13 cellular contexts compared by ENCODE assay signal in genomic region chr3:24137958-24138875, GRCh38.
DNase-seq lines count a peak whose midpoint lies in the region; ATAC-seq and TF ChIP-seq lines count a peak whose summit lies in the region.
"Had no signal": no experiment of that assay in that cellular context is flagged by ENCODE, and none has a peak within 500 bp of the region (broad histone marks: within the 10 kb centered on the region; RNA-seq: fewer than 3 reads in every experiment).

No MANE protein-coding gene starts in this region.

- H3K27me3 ChIP-seq in esophagus muscularis mucosa (no peaks in the 10 kb centered on the region), stomach smooth muscle (ENCODE audit: control insufficient read depth in 1 of 2, insufficient read depth in 2 of 2, low read length in 2 of 2) (no peaks in the 10 kb centered on the region), ovary (no peaks in the 10 kb centered on the region)

- TF ChIP-seq POLR2A in esophagus muscularis mucosa (IDR thresholded peaks at IDR 0.05; ENCODE audit: low read depth) = no peak
- no peak for TF ChIP-seq POLR2A in ovary (IDR thresholded peaks at IDR 0.05)

- no peaks in the 10 kb centered on the region for H3K36me3 Mint-ChIP-seq in immature natural killer cell

- DNase-seq in NCI-H2227 (lab: John Stamatoyannopoulos, UW; ENCODE audit: unreplicated experiment) = peak; percentile 0
- no peak for DNase-seq in NCI-H2227 treated with DMSO at 0.1 percent for 48 hours (lab: John Stamatoyannopoulos, UW)
- DNase-seq in NCI-H526 treated with DMSO at 0.1 percent for 48 hours (lab: John Stamatoyannopoulos, UW) = peak; percentile 41
- DNase-seq in esophagus muscularis mucosa (ENCODE audit: extremely low spot score) = peak; percentile 90
- no peak for DNase-seq in ovary
- DNase-seq in immature natural killer cell = no peak
- DNase-seq: activated CD4-positive, alpha-beta T cell treated with anti-CD3 and anti-CD28 coated beads for 4 hours; activated naive CD4-positive, alpha-beta T cell; NCI-H187 treated with DMSO at 0.1 percent for 48 hours had no signal

- no peak for ATAC-seq in GM19035 (IDR thresholded peaks at IDR 0.05; ENCODE audit: unreplicated experiment)

- H3K27ac ChIP-seq in esophagus muscularis mucosa (replicated peaks in 1 of 4) (peak overlapping the region; percentile 73 to 82 (median 74)), stomach smooth muscle (ENCODE audit: low read length) (peak overlapping the region; percentile 85), ovary (no peak overlapping the region)
- H3K27ac ChIP-seq: HL-60 had no signal

- H3K36me3 ChIP-seq in esophagus muscularis mucosa = peaks cover 0 to 25% (median 14%) of the 10 kb centered on the region in 4 donors
- peaks cover 6 to 8% of the 10 kb centered on the region in 2 donors for H3K36me3 ChIP-seq in stomach smooth muscle (ENCODE audit: control insufficient read depth in 2 of 2, insufficient read depth in 2 of 2, low read length in 2 of 2)
- no peaks in the 10 kb centered on the region for H3K36me3 ChIP-seq in ovary

- WGBS in esophagus muscularis mucosa = 62% methylated on average over 6 of the region's 6 CpGs
- WGBS in ovary, 3 donors = 72 to 78% (median 73%) methylated on average over 6 of the region's 6 CpGs

- intact Hi-C loops in esophagus muscularis mucosa (cut with DNase I) (no loop called here), ovary (cut with DNase I) (no loop called here)

- H3K27ac Mint-ChIP-seq in immature natural killer cell = no peak overlapping the region
- H3K27ac Mint-ChIP-seq: stimulated activated naive CD8-positive, alpha-beta T cell treated with anti-CD3 and anti-CD28 coated beads, Interleukin-15, Interleukin-2, amounts not matched to agents 100 ng/mL and 50 ng/mL, for 24 hours had no signal

- no peaks in the 10 kb centered on the region for H3K9me3 Mint-ChIP-seq in immature natural killer cell
- H3K9me3 Mint-ChIP-seq: stimulated activated naive CD8-positive, alpha-beta T cell treated with anti-CD3 and anti-CD28 coated beads, Interleukin-15, Interleukin-2, amounts not matched to agents 100 ng/mL and 50 ng/mL, for 24 hours had no signal

- no peak overlapping the region for H3K4me3 ChIP-seq in esophagus muscularis mucosa
- H3K4me3 ChIP-seq in stomach smooth muscle (ENCODE audit: low read length in 2 of 2) = peak overlapping the region; percentile 2 to 22
- H3K4me3 ChIP-seq in ovary = no peak overlapping the region

- no peak overlapping the region for H3K9ac ChIP-seq in stomach smooth muscle (ENCODE audit: low read length in 2 of 2)

- H3K9me3 ChIP-seq in esophagus muscularis mucosa (no peaks in the 10 kb centered on the region), stomach smooth muscle (ENCODE audit: control insufficient read depth in 2 of 2, low read length in 2 of 2) (no peaks in the 10 kb centered on the region), ovary (no peaks in the 10 kb centered on the region)

- TF ChIP-seq EP300 in esophagus muscularis mucosa (IDR thresholded peaks at IDR 0.05) (no peak), ovary (IDR thresholded peaks at IDR 0.05) (no peak)

- H3K4me3 Mint-ChIP-seq in immature natural killer cell = no peak overlapping the region
- H3K4me3 Mint-ChIP-seq: stimulated activated naive CD8-positive, alpha-beta T cell treated with anti-CD3 and anti-CD28 coated beads, Interleukin-15, Interleukin-2, amounts not matched to agents 100 ng/mL and 50 ng/mL, for 24 hours had no signal

- no peak for TF ChIP-seq CTCF in esophagus muscularis mucosa (IDR thresholded peaks at IDR 0.05)
- no peak for TF ChIP-seq CTCF in ovary (IDR thresholded peaks at IDR 0.05)

- H3K4me1 ChIP-seq in esophagus muscularis mucosa = peaks cover 29 to 76% (median 64%) of the 10 kb centered on the region in 4 donors
- H3K4me1 ChIP-seq in stomach smooth muscle (ENCODE audit: control insufficient read depth, insufficient read depth, low read length) = peaks cover 48% of the 10 kb centered on the region
- H3K4me1 ChIP-seq in ovary (ENCODE audit: insufficient read depth) = no peaks in the 10 kb centered on the region

- H3K27me3 Mint-ChIP-seq in immature natural killer cell (ENCODE audit: low read depth in 3 of 3) = no peaks in the 10 kb centered on the region
- H3K27me3 Mint-ChIP-seq: stimulated activated naive CD8-positive, alpha-beta T cell treated with anti-CD3 and anti-CD28 coated beads, Interleukin-15, Interleukin-2, amounts not matched to agents 100 ng/mL and 50 ng/mL, for 24 hours had no signal

- no peaks in the 10 kb centered on the region for H3K4me1 Mint-ChIP-seq in immature natural killer cell

Comparison
In these comparisons a context has a peak if more than half of its experiments do, and no peak if none do; other contexts are left out.
1. DNase-seq: peak in NCI-H2227 (single experiment), NCI-H526 treated with DMSO at 0.1 percent for 48 hours (single experiment) and esophagus muscularis mucosa (single experiment); none in NCI-H2227 treated with DMSO at 0.1 percent for 48 hours (single experiment), ovary (0 of 5) and immature natural killer cell (0 of 3).
2. H3K27ac ChIP-seq: peak in esophagus muscularis mucosa (4 of 4) and stomach smooth muscle (single experiment); none in ovary (0 of 2).
3. H3K4me3 ChIP-seq: peak in stomach smooth muscle (2 of 2); none in esophagus muscularis mucosa (0 of 4) and ovary (single experiment).